Comparison of ENCODE assay signal across 21 cellular contexts in the genomic region with DNA sequence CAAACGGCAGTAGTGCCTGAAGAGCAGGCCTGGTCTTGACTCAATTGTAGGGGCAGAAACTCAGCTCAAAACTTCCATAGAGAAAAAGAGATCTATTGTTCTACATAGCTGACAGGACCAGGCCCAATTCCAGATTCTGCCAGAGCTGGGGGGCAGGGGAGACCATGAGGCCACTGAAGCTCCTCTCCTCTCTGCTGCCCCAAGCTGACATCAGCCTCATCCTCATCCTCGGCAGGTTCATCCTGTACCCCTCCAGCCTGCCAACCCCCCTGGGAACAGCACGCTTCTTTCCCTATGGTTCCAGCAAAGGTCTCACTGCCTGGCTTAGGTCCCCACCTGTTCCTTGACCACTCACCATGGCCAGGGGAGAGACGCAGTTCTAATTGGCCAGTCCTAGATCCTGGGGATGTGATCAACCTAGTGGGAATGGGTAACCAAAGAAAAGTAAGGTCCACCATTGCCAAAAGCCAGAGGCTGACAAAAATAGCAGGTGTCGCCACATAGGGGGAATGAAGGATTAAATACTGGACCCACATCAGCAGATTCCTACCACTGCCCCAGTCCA.
"Had no signal": no experiment of that assay in that cellular context is flagged by ENCODE, and none has a peak within 500 bp of the region (broad histone marks: within the 10 kb centered on the region; RNA-seq: fewer than 3 reads in every experiment).

No MANE protein-coding gene starts in this region.

- H3K27me3 ChIP-seq: cardiac muscle cell, esophagus muscularis mucosa, gastroesophageal sphincter, hepatocyte, right lobe of liver had no signal

- H2AFZ ChIP-seq: hepatocyte, parathyroid adenoma had no signal

- H3K27me3 Mint-ChIP-seq: dendritic cell treated with granulocyte-macrophage colony-stimulating factor and Interleukin-4, amounts not matched to agents 40 ng/mL and 50 ng/mL, for 4 days had no signal

- H3K4me3 ChIP-seq: cardiac muscle cell, esophagus muscularis mucosa, gastroesophageal sphincter, hepatocyte, lung, psoas muscle, right lobe of liver, skin epidermis had no signal

- H3K4me1 ChIP-seq: parathyroid adenoma, psoas muscle had no signal

- DNase-seq: effector memory CD8-positive, alpha-beta T cell; foreskin fibroblast; left colon; left ventricle myocardium superior; mesendoderm; natural killer cell; occipital lobe; psoas muscle; retina; stimulated activated CD4-positive, alpha-beta T cell treated with anti-CD3 and anti-CD28 coated beads, Interleukin-2, amount 100 ng/mL, for 24 hours; stimulated activated naive CD4-positive, alpha-beta T cell treated with Interleukin-2 at 50 U/mL for 16 hours had no signal

- H3K4me3 Mint-ChIP-seq: dendritic cell treated with granulocyte-macrophage colony-stimulating factor and Interleukin-4, amounts not matched to agents 40 ng/mL and 50 ng/mL, for 4 days; effector memory CD8-positive, alpha-beta T cell; natural killer cell had no signal

- H3K4me1 Mint-ChIP-seq: natural killer cell had no signal

- ATAC-seq: effector memory CD8-positive, alpha-beta T cell; gastroesophageal sphincter; left colon; left ventricle myocardium superior; natural killer cell; right lobe of liver had no signal

- H3K9me3 Mint-ChIP-seq: natural killer cell had no signal

- H3K27ac Mint-ChIP-seq: dendritic cell treated with granulocyte-macrophage colony-stimulating factor and Interleukin-4, amounts not matched to agents 40 ng/mL and 50 ng/mL, for 4 days; effector memory CD8-positive, alpha-beta T cell; natural killer cell had no signal

- H3K36me3 Mint-ChIP-seq: natural killer cell had no signal

- H3K9me3 ChIP-seq: gastroesophageal sphincter, right lobe of liver had no signal

- H3K79me2 ChIP-seq: hepatocyte, parathyroid adenoma had no signal

- H3K36me3 ChIP-seq: cardiac muscle cell, esophagus muscularis mucosa, gastroesophageal sphincter, right lobe of liver had no signal

- H3K4me2 ChIP-seq: hepatocyte had no signal

- H3K9ac ChIP-seq: parathyroid adenoma had no signal

- H3K27ac ChIP-seq: cardiac muscle cell, epithelial cell of prostate, parathyroid adenoma, psoas muscle, right lobe of liver had no signal
